Comparison of ENCODE assay signal across 20 cellular contexts in genomic region chr2:108542071-108542470, GRCh38. TPM values are rescaled to one million over a fixed set of nuclear protein-coding genes. Genes with fewer than 3 reads are reported as not detected.
DNase-seq lines count a peak whose midpoint lies in the region; FAIRE-seq and TF ChIP-seq lines count a peak whose summit lies in the region.
"Had no signal": no experiment of that assay in that cellular context is flagged by ENCODE, and none has a peak within 500 bp of the region (broad histone marks: within the 10 kb centered on the region; RNA-seq: fewer than 3 reads in every experiment).

No MANE protein-coding gene starts in this region.

- CTCF ChIA-PET in A673 (lab: Charles Lee): no interaction called here
- CTCF ChIA-PET in CD4-positive, alpha-beta memory T cell (lab: Charles Lee; ENCODE audit: partially characterized antibody): interaction anchor here (0.9 to 1.6 kb wide), 2 partner anchors 9 to 94 kb away, joined by 3 to 4 read pairs; no protein-coding TSS in a partner anchor

- FAIRE-seq in HTR-8/SVneo (lab: Jason Lieb, UNC): no peak

- peaks cover 21% of the 10 kb centered on the region for H3K4me1 ChIP-seq in A673 (ENCODE audit: insufficient read depth, low read length, poor library complexity, severe bottlenecking)
- H3K4me1 ChIP-seq in CD4-positive, alpha-beta memory T cell (ENCODE audit: insufficient read depth, low read length): no peaks in the 10 kb centered on the region

- H3K4me3 ChIP-seq in A673 (ENCODE audit: low read depth, low read length, poor library complexity, severe bottlenecking): no peak overlapping the region
- no peak overlapping the region for H3K4me3 ChIP-seq in HFF-Myc (replicated peaks; ENCODE audit: low read depth, low read length)
- H3K4me3 ChIP-seq in cardiac fibroblast (replicated peaks in 1 of 2; ENCODE audit: low read depth in 2 of 2, low read length in 2 of 2): no peak overlapping the region
- no peak overlapping the region for H3K4me3 ChIP-seq in CD4-positive, alpha-beta memory T cell (ENCODE audit: low read length in 2 of 2)

- no peaks in the 10 kb centered on the region for H3K27me3 Mint-ChIP-seq in CD4-positive, alpha-beta memory T cell
- H3K27me3 Mint-ChIP-seq: activated naive CD8-positive, alpha-beta T cell treated with anti-CD3 and anti-CD28 coated beads for 36 hours; natural killer cell treated with Interleukin-12 subunit alpha and Interleukin-12 subunit beta and Interleukin-15 and Interleukin-18, amount 100 ng/mL, for 72 hours; stimulated activated naive B cell treated with anti-CD40 and anti-IgM and Interleukin-4, amounts not matched to agents 10 μg/mL and 1 μg/mL and 100 μg/mL, for 72 hours had no signal

- peaks cover 0 to 4% of the 10 kb centered on the region in 2 donors for H3K36me3 Mint-ChIP-seq in CD4-positive, alpha-beta memory T cell
- H3K36me3 Mint-ChIP-seq: natural killer cell treated with Interleukin-12 subunit alpha and Interleukin-12 subunit beta and Interleukin-15 and Interleukin-18, amount 100 ng/mL, for 72 hours had no signal

- DNase-seq in A673 (ENCODE audit: low spot score): peak; percentile 55
- DNase-seq in HFF-Myc (ENCODE audit: extremely low read depth, low read depth): peak; percentile 64
- DNase-seq in cardiac fibroblast (ENCODE audit: low read depth in 2 of 2): peak; percentile 68 to 71
- peak; percentile 29 for DNase-seq in kidney tubule cell (ENCODE audit: low spot score)
- no peak for DNase-seq in NCI-H1092 treated with DMSO at 0.1 percent for 48 hours (lab: John Stamatoyannopoulos, UW)
- DNase-seq in HTR-8/SVneo (ENCODE audit: insufficient read length, low spot score): no peak
- no peak for DNase-seq in CD4-positive, alpha-beta memory T cell
- no peak for DNase-seq in activated T-cell treated with anti-CD3 and anti-CD28 coated beads for 4 hours
- DNase-seq: activated CD4-positive, CD25-positive, alpha-beta regulatory T cell treated with anti-CD3 and anti-CD28 coated beads, Interleukin-2, amount 50 U/mL, for 72 hours; activated naive CD8-positive, alpha-beta T cell treated with anti-CD3 and anti-CD28 coated beads for 36 hours; cerebellar nuclear complex; DMS53; hippocampal formation; NCI-H2029 treated with DMSO at 0.1 percent for 48 hours; NCI-H774; stimulated activated naive B cell treated with anti-CD40 and anti-IgM and Interleukin-4, amounts not matched to agents 10 μg/mL and 1 μg/mL and 100 μg/mL, for 72 hours had no signal

- no peak overlapping the region for H3K27ac Mint-ChIP-seq in CD4-positive, alpha-beta memory T cell
- H3K27ac Mint-ChIP-seq: activated naive CD8-positive, alpha-beta T cell treated with anti-CD3 and anti-CD28 coated beads for 36 hours; natural killer cell treated with Interleukin-12 subunit alpha and Interleukin-12 subunit beta and Interleukin-15 and Interleukin-18, amount 100 ng/mL, for 72 hours; stimulated activated naive B cell treated with anti-CD40 and anti-IgM and Interleukin-4, amounts not matched to agents 10 μg/mL and 1 μg/mL and 100 μg/mL, for 72 hours; T-helper 1 cell treated with Interleukin-12 subunit alpha and Interleukin-12 subunit beta and Interleukin-4 antibody, amounts not matched to agents 30 μg/mL and 1 μg/mL, for 36 hours had no signal

- no peaks in the 10 kb centered on the region for H3K9me3 Mint-ChIP-seq in CD4-positive, alpha-beta memory T cell
- H3K9me3 Mint-ChIP-seq: natural killer cell treated with Interleukin-12 subunit alpha and Interleukin-12 subunit beta and Interleukin-15 and Interleukin-18, amount 100 ng/mL, for 72 hours; stimulated activated naive B cell treated with anti-CD40 and anti-IgM and Interleukin-4, amounts not matched to agents 10 μg/mL and 1 μg/mL and 100 μg/mL, for 72 hours; T-helper 1 cell treated with Interleukin-12 subunit alpha and Interleukin-12 subunit beta and Interleukin-4 antibody, amounts not matched to agents 30 μg/mL and 1 μg/mL, for 36 hours had no signal

- no peaks in the 10 kb centered on the region for H3K27me3 ChIP-seq in A673 (replicated peaks; ENCODE audit: insufficient read depth, low read depth, low read length, poor library complexity)
- H3K27me3 ChIP-seq in CD4-positive, alpha-beta memory T cell (ENCODE audit: insufficient read depth, low read length): no peaks in the 10 kb centered on the region

- POLR2A ChIA-PET in A673 (lab: Charles Lee; ENCODE audit: low non-redundant PET): no interaction called here
- POLR2A ChIA-PET in CD4-positive, alpha-beta memory T cell (lab: Charles Lee; ENCODE audit: partially characterized antibody): no interaction called here

- BruUV-seq in A673 (replicated peaks; lab: Mats Ljungman, UMichigan): no TSS peak

- no peaks in the 10 kb centered on the region for H3K36me3 ChIP-seq in A673 (ENCODE audit: insufficient read depth, low read length, poor library complexity, severe bottlenecking)
- H3K36me3 ChIP-seq in CD4-positive, alpha-beta memory T cell (ENCODE audit: insufficient read depth, low read length): no peaks in the 10 kb centered on the region

- intact Hi-C loops in A673 (cut with micrococcal nuclease; ENCODE audit: unreplicated experiment): no loop called here
- intact Hi-C loops in CD4-positive, alpha-beta memory T cell (cut with micrococcal nuclease): no loop called here

- peaks cover 4% of the 10 kb centered on the region for H3K9me3 ChIP-seq in A673 (ENCODE audit: low read depth, low read length, poor library complexity, severe bottlenecking)
- no peaks in the 10 kb centered on the region for H3K9me3 ChIP-seq in CD4-positive, alpha-beta memory T cell (ENCODE audit: control insufficient read depth in 1 of 2, low read length in 2 of 2)

- H3K27ac ChIP-seq in A673 (ENCODE audit: low read depth, low read length, poor library complexity, severe bottlenecking): peak overlapping the region; percentile 10
- no peak overlapping the region for H3K27ac ChIP-seq in CD4-positive, alpha-beta memory T cell (ENCODE audit: low read depth, low read length)
- H3K27ac ChIP-seq: HL-60, RWPE1 had no signal

- TF ChIP-seq CTCF in A673 (conservative IDR thresholded peaks at IDR 0.05; ENCODE audit: low read depth, low read length): no peak
- TF ChIP-seq CTCF in HFF-Myc (IDR thresholded peaks at IDR 0.05; ENCODE audit: low read depth, low read length, missing control alignments): no peak
- no peak for TF ChIP-seq CTCF in cardiac fibroblast (IDR thresholded peaks at IDR 0.05; ENCODE audit: low read depth, low read length)

- H3K4me3 Mint-ChIP-seq in CD4-positive, alpha-beta memory T cell: no peak overlapping the region
- H3K4me3 Mint-ChIP-seq: activated naive CD8-positive, alpha-beta T cell treated with anti-CD3 and anti-CD28 coated beads for 36 hours; natural killer cell treated with Interleukin-12 subunit alpha and Interleukin-12 subunit beta and Interleukin-15 and Interleukin-18, amount 100 ng/mL, for 72 hours; stimulated activated naive B cell treated with anti-CD40 and anti-IgM and Interleukin-4, amounts not matched to agents 10 μg/mL and 1 μg/mL and 100 μg/mL, for 72 hours; T-helper 1 cell treated with Interleukin-12 subunit alpha and Interleukin-12 subunit beta and Interleukin-4 antibody, amounts not matched to agents 30 μg/mL and 1 μg/mL, for 36 hours had no signal

- peaks cover 0 to 9% (median 6%) of the 10 kb centered on the region in 4 donors for H3K4me1 Mint-ChIP-seq in CD4-positive, alpha-beta memory T cell

RNA-seq across cellular contexts. Expression of gene LIMS1, which starts 7.8 kb away (rescaled TPM):
- 42.9 and 43.9 TPM in 2 replicates for total RNA-seq in A673 (2021)
- 100 to 1,000 TPM; 126 to 130 TPM for total RNA-seq in CD4-positive, alpha-beta memory T cell
- polyA plus RNA-seq in CD4-positive, alpha-beta memory T cell: 100 to 1,000 TPM; 242 to 286 TPM

Comparison
In these comparisons a context has a peak if more than half of its experiments do, and no peak if none do; other contexts are left out.
1. DNase-seq: peak in A673 (single experiment), HFF-Myc (single experiment), cardiac fibroblast (2 of 2) and kidney tubule cell (single experiment); none in NCI-H1092 treated with DMSO at 0.1 percent for 48 hours (single experiment), HTR-8/SVneo (single experiment), CD4-positive, alpha-beta memory T cell (0 of 5) and activated T-cell treated with anti-CD3 and anti-CD28 coated beads for 4 hours (single experiment).